8 cellular contexts compared by ENCODE assay signal in genomic region chr10:26860542-26861325, GRCh38. TPM values are rescaled to one million over a fixed set of nuclear protein-coding genes. Genes with fewer than 3 reads are reported as not detected.
DNase-seq lines count a peak whose midpoint lies in the region; ATAC-seq, FAIRE-seq and TF ChIP-seq lines count a peak whose summit lies in the region.

ABI1 (minus strand) TSS chr10:26860958; CDS start chr10:26860863, 95 bp downstream.

- no peaks in the 10 kb centered on the region for H3K36me3 ChIP-seq in ES-I3 (ENCODE audit: insufficient read depth, low read length)

- peaks cover 44 to 48% of the 10 kb centered on the region in 2 donors for H3K4me1 Mint-ChIP-seq in natural killer cell

- no peaks in the 10 kb centered on the region for H3K9me3 ChIP-seq in ES-I3 (ENCODE audit: control insufficient read depth, insufficient read depth, low read length)

- H3K4me3 Mint-ChIP-seq in natural killer cell: peak within 1 kb of the TSS; percentile 95

- intact Hi-C loops in natural killer cell (cut with micrococcal nuclease): loop anchor here (2.0 to 10.0 kb wide), 3 partner anchors 22 to 1674 kb away; partner anchors contain the start of genes MASTL, WAC and YME1L1

- H3K4me1 ChIP-seq in ES-I3 (ENCODE audit: insufficient read depth, low read length): peaks cover 12% of the 10 kb centered on the region

- peak within 1 kb of the TSS; percentile 94 to 98 for H3K27ac Mint-ChIP-seq in natural killer cell

- peak within 1 kb of the TSS; percentile 99 for H3K9ac ChIP-seq in ES-I3 (ENCODE audit: low read depth, low read length)

- DNase-seq in H54 (ENCODE audit: insufficient read length, low spot score): peak; percentile 77
- peak; percentile 91 for DNase-seq in M059J (ENCODE audit: low read depth)
- DNase-seq in SHP77 (lab: John Stamatoyannopoulos, UW): peak; percentile 96 to 97
- peak; percentile 95 for DNase-seq in activated effector memory CD4-positive, alpha-beta T cell treated with Interleukin-2 at 50 U/mL for 16 hours
- DNase-seq in fibroblast of peridontal ligament (ENCODE audit: extremely low read depth): peak; percentile 99
- DNase-seq in natural killer cell: peak; percentile 92
- DNase-seq in stimulated activated naive CD4-positive, alpha-beta T cell treated with Interleukin-2 at 50 U/mL for 16 hours (lab: John Stamatoyannopoulos, UW): peak; percentile 98

- FAIRE-seq in H54 (lab: Jason Lieb, UNC): peak; percentile 72

- H3K27me3 Mint-ChIP-seq in natural killer cell (ENCODE audit: low read depth in 2 of 2): peaks cover 3 to 7% of the 10 kb centered on the region in 2 donors

- no peaks in the 10 kb centered on the region for H3K9me3 Mint-ChIP-seq in natural killer cell

- peak; percentile 83 to 91 (median 86) for ATAC-seq in natural killer cell

- TF ChIP-seq CTCF in natural killer cell (IDR thresholded peaks at IDR 0.05): no peak

- no peaks in the 10 kb centered on the region for H3K36me3 Mint-ChIP-seq in natural killer cell

- TF ChIP-seq POLR2A in H54 (IDR thresholded peaks at IDR 0.05; ENCODE audit: low read depth, low read length): peak; percentile 93

RNA-seq across cellular contexts. Expression of gene ABI1, which starts in this region (rescaled TPM):
- total RNA-seq in M059J (2014; rRNA removed; shearing (Covaris generic)): 31.3 and 32.0 TPM in 2 replicates
- 100 to 1,000 TPM in 2 of 3 donors, 10 to 100 TPM in 1; 94.8 to 116 (median 113) TPM for total RNA-seq in natural killer cell

Comparison
In these comparisons a context has a peak if more than half of its experiments do, and no peak if none do; other contexts are left out.
1. Peak in every context shown above with its lines: DNase-seq and ATAC-seq.